Comparison of ENCODE assay signal across 1 cellular context in genomic region chr3:134362670-134363380, GRCh38.
TF ChIP-seq lines count a peak whose summit lies in the region.

No MANE protein-coding gene starts in this region.

TF ChIP-seq in SK-N-SH treated with all-trans-retinoic acid at 6 μM for 48 hours, 23 proteins besides CTCF, POLR2A, EP300 and RAD21 (continued from another document):
- no peak for TF ChIP-seq CSRNP3 (CRISPR knock-in tag; IDR thresholded peaks at IDR 0.05)
- TF ChIP-seq POU6F1 (CRISPR knock-in tag; IDR thresholded peaks at IDR 0.05; ENCODE audit: borderline replicate concordance, low read depth) = no peak
- TF ChIP-seq ESRRG (CRISPR knock-in tag; IDR thresholded peaks at IDR 0.05) = no peak
